In genomic region chr17:66989579-66989978, GRCh38 we compare ENCODE assay signal across 37 cellular contexts. TPM values are rescaled to one million over a fixed set of nuclear protein-coding genes. Genes with fewer than 3 reads are reported as not detected.
"Had no signal": no experiment of that assay in that cellular context is flagged by ENCODE, and none has a peak within 500 bp of the region (broad histone marks: within the 10 kb centered on the region; RNA-seq: fewer than 3 reads in every experiment).

No MANE protein-coding gene starts in this region.

- H3K27me3 ChIP-seq: adrenal gland, ascending aorta, body of pancreas, cardiac muscle cell had no signal

- H3K4me1 ChIP-seq: adrenal gland, ascending aorta, body of pancreas, breast epithelium had no signal

- H3K4me3 ChIP-seq: adrenal gland, ascending aorta, body of pancreas, breast epithelium, cardiac muscle cell had no signal

- H3K9me3 ChIP-seq: adrenal gland, ascending aorta, body of pancreas, breast epithelium had no signal

- H3K27ac ChIP-seq: adrenal gland, ascending aorta, body of pancreas, brain microvascular endothelial cell, breast epithelium, cardiac muscle cell had no signal

- H3K36me3 ChIP-seq: adrenal gland, ascending aorta, brain microvascular endothelial cell, breast epithelium, cardiac muscle cell had no signal

- DNase-seq: activated effector memory CD4-positive, alpha-beta T cell treated with anti-CD3 and anti-CD28 coated beads, Interleukin-2, amount 50 U/mL, for 16 hours; activated effector memory CD4-positive, alpha-beta T cell treated with Interleukin-2 at 50 U/mL for 16 hours; activated gamma-delta T cell; activated gamma-delta T cell treated with Interleukin-2 at 50 U/mL for 16 hours; activated naive CD4-positive, alpha-beta T cell; activated naive CD4-positive, alpha-beta T cell treated with anti-CD3 and anti-CD28 coated beads for 36 hours; activated naive CD4-positive, alpha-beta T cell treated with anti-CD3 and anti-CD28 coated beads, Interleukin-2, amount 10 ng/mL, durations not matched to agents 7 days and 5 days; activated naive CD4-positive, alpha-beta T cell treated with anti-CD3 and anti-CD28 coated beads, Interleukin-2, amount 50 U/mL, for 16 hours; activated naive CD4-positive, alpha-beta T cell treated with Interleukin-2 at 50 U/mL for 16 hours; activated naive CD8-positive, alpha-beta T cell treated with anti-CD3 and anti-CD28 coated beads for 36 hours; activated naive CD8-positive, alpha-beta T cell treated with anti-CD3 and anti-CD28 coated beads, Interleukin-2, amount 10 ng/mL, durations not matched to agents 7 days and 5 days; activated naive CD8-positive, alpha-beta T cell treated with anti-CD3 and anti-CD28 coated beads, Interleukin-2, amount 50 U/mL, for 24 hours; activated T-cell treated with anti-CD3 and anti-CD28 coated beads, Interleukin-2, amount 50 U/mL, for 1 hour; activated T-cell treated with anti-CD3 and anti-CD28 coated beads, Interleukin-2, amount 50 U/mL, for 24 hours; activated T-cell treated with anti-CD3 and anti-CD28 coated beads, Interleukin-2, amount 50 U/mL, for 4 hours; activated T-cell treated with anti-CD3 and anti-CD28 coated beads, Interleukin-2, amount 50 U/mL, for 48 hours; activated T-cell treated with anti-CD3 and anti-CD28 coated beads, Interleukin-2, amount 50 U/mL, for 72 hours; adrenal gland; amniotic stem cell; aorta; body of pancreas; brain microvascular endothelial cell; central memory CD4-positive, alpha-beta T cell; cerebellar nuclear complex had no signal

- ATAC-seq: activated naive CD4-positive, alpha-beta T cell treated with anti-CD3 and anti-CD28 coated beads, Interleukin-2, amount 50 U/mL, for 72 hours; activated naive CD8-positive, alpha-beta T cell treated with anti-CD3 and anti-CD28 coated beads, Interleukin-2, amount 50 U/mL, for 24 hours; activated T-cell treated with anti-CD3 and anti-CD28 coated beads, Interleukin-2, amount 50 U/mL, for 4 hours; activated T-cell treated with anti-CD3 and anti-CD28 coated beads, Interleukin-2, amount 50 U/mL, for 72 hours; activated T-helper 17 cell treated with anti-CD3 and anti-CD28 coated beads, Interleukin-2, amount 50 U/mL, for 72 hours; body of pancreas had no signal

RNA-seq across cellular contexts. Expression of gene CACNG4, which starts 25.1 kb away (rescaled TPM):
- total RNA-seq: activated naive CD4-positive, alpha-beta T cell treated with anti-CD3 and anti-CD28 coated beads for 36 hours; activated naive CD4-positive, alpha-beta T cell treated with anti-CD3 and anti-CD28 coated beads, Interleukin-2, amount 50 U/mL, for 72 hours; activated naive CD8-positive, alpha-beta T cell treated with anti-CD3 and anti-CD28 coated beads for 36 hours; activated naive CD8-positive, alpha-beta T cell treated with anti-CD3 and anti-CD28 coated beads, Interleukin-2, amount 10 ng/mL, durations not matched to agents 7 days and 5 days; activated T-cell treated with anti-CD3 and anti-CD28 coated beads, Interleukin-2, amount 50 U/mL, for 72 hours; activated T-helper 1 cell treated with anti-CD3 and anti-CD28 coated beads, Interleukin-12 subunit alpha, Interleukin-12 subunit beta, Interleukin-2, Interleukin-4 antibody, amounts not matched to agents 30 ng/mL and 10 ng/mL and 1 ng/mL, durations not matched to agents 14 hours and 24 hours and 36 hours; activated T-helper 17 cell treated with anti-CD3 and anti-CD28 coated beads, Interleukin-2, amount 50 U/mL, for 72 hours; activated T-helper 2 cell treated with anti-CD3 and anti-CD28 coated beads, Interferon-gamma antibody, Interleukin-2, Interleukin-4, amounts not matched to agents 10 μg/mL and 5 μg/mL and 100 μg/mL, durations not matched to agents 14 hours and 24 hours and 36 hours; aorta; ascending aorta; bronchial epithelial cell had no signal
- polyA plus RNA-seq: aorta had no signal

RNA-seq across cellular contexts. Expression of gene CACNG1, which starts 54.8 kb away (rescaled TPM):
- total RNA-seq: activated naive CD4-positive, alpha-beta T cell treated with anti-CD3 and anti-CD28 coated beads for 36 hours; activated naive CD4-positive, alpha-beta T cell treated with anti-CD3 and anti-CD28 coated beads, Interleukin-2, amount 50 U/mL, for 72 hours; activated naive CD8-positive, alpha-beta T cell treated with anti-CD3 and anti-CD28 coated beads for 36 hours; activated naive CD8-positive, alpha-beta T cell treated with anti-CD3 and anti-CD28 coated beads, Interleukin-2, amount 10 ng/mL, durations not matched to agents 7 days and 5 days; activated T-cell treated with anti-CD3 and anti-CD28 coated beads, Interleukin-2, amount 50 U/mL, for 4 hours; activated T-cell treated with anti-CD3 and anti-CD28 coated beads, Interleukin-2, amount 50 U/mL, for 72 hours; activated T-helper 1 cell treated with anti-CD3 and anti-CD28 coated beads, Interleukin-12 subunit alpha, Interleukin-12 subunit beta, Interleukin-2, Interleukin-4 antibody, amounts not matched to agents 30 ng/mL and 10 ng/mL and 1 ng/mL, durations not matched to agents 14 hours and 24 hours and 36 hours; activated T-helper 17 cell treated with anti-CD3 and anti-CD28 coated beads, Interleukin-2, amount 50 U/mL, for 72 hours; activated T-helper 2 cell treated with anti-CD3 and anti-CD28 coated beads, Interferon-gamma antibody, Interleukin-2, Interleukin-4, amounts not matched to agents 10 μg/mL and 5 μg/mL and 100 μg/mL, durations not matched to agents 14 hours and 24 hours and 36 hours; aorta; ascending aorta; astrocyte; body of pancreas; breast epithelium; bronchial epithelial cell; cardiac muscle cell; cardiac septum; cerebellum; chondrocyte had no signal
- polyA plus RNA-seq: adipose tissue, cardiac muscle cell had no signal
